14 cellular contexts compared by ENCODE assay signal in genomic region chr2:105754011-105754410, GRCh38. TPM values are rescaled to one million over a fixed set of nuclear protein-coding genes. Genes with fewer than 3 reads are reported as not detected.
A peak's percentile ranks its signal among the peaks of the same experiment; 100 is the strongest.
DNase-seq lines count a peak whose midpoint lies in the region; ATAC-seq, FAIRE-seq and TF ChIP-seq lines count a peak whose summit lies in the region.
"Had no signal": no experiment of that assay in that cellular context is flagged by ENCODE, and none has a peak within 500 bp of the region (broad histone marks: within the 10 kb centered on the region; RNA-seq: fewer than 3 reads in every experiment).

No MANE protein-coding gene starts in this region.

- H2BK120ac ChIP-seq in trophoblast cell (ENCODE audit: insufficient read depth, low read length, poor library complexity): no peak overlapping the region

- H2BK5ac ChIP-seq in trophoblast cell (ENCODE audit: low read depth, low read length, poor library complexity): no peak overlapping the region

- H2AK5ac ChIP-seq in trophoblast cell (ENCODE audit: low read length): no peak overlapping the region

- no peak for TF ChIP-seq POLR2A in GM12892 (IDR thresholded peaks at IDR 0.05; ENCODE audit: low read depth, low read length)

- peak overlapping the region; percentile 70 for H3K4ac ChIP-seq in trophoblast cell (ENCODE audit: low read depth, low read length)

- H3K27me3 Mint-ChIP-seq in activated naive CD4-positive, alpha-beta T cell treated with anti-CD3 and anti-CD28 coated beads, Interleukin-2, amount 50 U/mL, for 24 hours: no peaks in the 10 kb centered on the region
- peaks cover 4% of the 10 kb centered on the region for H3K27me3 Mint-ChIP-seq in neural progenitor cell (ENCODE audit: insufficient read depth, low read depth)

- ATAC-seq in GM21515 (IDR thresholded peaks at IDR 0.05; ENCODE audit: unreplicated experiment) (no peak), GM19467 (IDR thresholded peaks at IDR 0.05; ENCODE audit: unreplicated experiment) (no peak)

- no peak for TF ChIP-seq CTCF in neural progenitor cell (IDR thresholded peaks at IDR 0.05)

- no peaks in the 10 kb centered on the region for H3K79me1 ChIP-seq in trophoblast cell (ENCODE audit: low read length)

- no peak for DNase-seq in GM12892 (ENCODE audit: insufficient read length)
- DNase-seq in trophoblast cell: no peak
- no peak for DNase-seq in neural progenitor cell (ENCODE audit: low spot score)
- no peak for DNase-seq in superior temporal gyrus (ENCODE audit: extremely low spot score)
- DNase-seq: erythroblast; HCEC 1CT; nephron progenitor cell; NK-92 treated with Interleukin-12 subunit alpha and Interleukin-12 subunit beta, amount 100 ng/mL, for 24 hours had no signal

- no peak overlapping the region for H4K91ac ChIP-seq in trophoblast cell (ENCODE audit: low read depth, low read length)

- no peaks in the 10 kb centered on the region for H3K9me3 Mint-ChIP-seq in activated naive CD4-positive, alpha-beta T cell treated with anti-CD3 and anti-CD28 coated beads, Interleukin-2, amount 50 U/mL, for 24 hours
- H3K9me3 Mint-ChIP-seq in neural progenitor cell: peaks cover 53% of the 10 kb centered on the region

- peaks cover 94% of the 10 kb centered on the region for H4K20me1 ChIP-seq in neural progenitor cell (ENCODE audit: low read depth)

- no peaks in the 10 kb centered on the region for H3K9me3 ChIP-seq in KOPT-K1 (ENCODE audit: insufficient read depth, low read length, poor library complexity, severe bottlenecking)
- peaks cover 3% of the 10 kb centered on the region for H3K9me3 ChIP-seq in trophoblast cell (ENCODE audit: insufficient read depth, low read depth, low read length)
- no peaks in the 10 kb centered on the region for H3K9me3 ChIP-seq in neural progenitor cell (ENCODE audit: low read depth)
- H3K9me3 ChIP-seq: tibial nerve had no signal

- no peak overlapping the region for H3K14ac ChIP-seq in trophoblast cell (ENCODE audit: low read length)

- H3K4me2 ChIP-seq in trophoblast cell (ENCODE audit: low read length) (no peak overlapping the region), neural progenitor cell (no peak overlapping the region)

- H3K4me1 Mint-ChIP-seq in activated naive CD4-positive, alpha-beta T cell treated with anti-CD3 and anti-CD28 coated beads, Interleukin-2, amount 50 U/mL, for 24 hours: peaks cover 97% of the 10 kb centered on the region
- peaks cover 4% of the 10 kb centered on the region for H3K4me1 Mint-ChIP-seq in neural progenitor cell

- H3K27me3 ChIP-seq in trophoblast cell (ENCODE audit: insufficient read depth, low read length): no peaks in the 10 kb centered on the region
- no peaks in the 10 kb centered on the region for H3K27me3 ChIP-seq in neural progenitor cell
- H3K27me3 ChIP-seq: tibial nerve had no signal

- H3K36me3 Mint-ChIP-seq in activated naive CD4-positive, alpha-beta T cell treated with anti-CD3 and anti-CD28 coated beads, Interleukin-2, amount 50 U/mL, for 24 hours: peaks cover 25% of the 10 kb centered on the region
- H3K36me3 Mint-ChIP-seq in neural progenitor cell: peaks cover 70% of the 10 kb centered on the region

- peaks cover 10% of the 10 kb centered on the region; the same call in 1 of the 2 replicates for H3K36me3 ChIP-seq in KOPT-K1 (ENCODE audit: insufficient read depth, low read length)
- H3K36me3 ChIP-seq in trophoblast cell (ENCODE audit: control insufficient read depth in 1 of 2, insufficient read depth in 2 of 2, low read length in 2 of 2): peaks cover 3 to 10% of the 10 kb centered on the region in 2 experiments
- no peaks in the 10 kb centered on the region for H3K36me3 ChIP-seq in neural progenitor cell
- H3K36me3 ChIP-seq: tibial nerve had no signal

- H3F3A ChIP-seq in neural progenitor cell (ENCODE audit: low read depth): no peaks in the 10 kb centered on the region

- WGBS in trophoblast cell (ENCODE audit: extremely low coverage, insufficient coverage, insufficient read length): no CpG with 5 or more reads among the region's 5 CpGs

- H3K4me1 ChIP-seq in trophoblast cell (ENCODE audit: control insufficient read depth in 1 of 2, insufficient read depth in 2 of 2, low read length in 2 of 2) (peaks cover 3 to 6% of the 10 kb centered on the region in 2 experiments), neural progenitor cell (no peaks in the 10 kb centered on the region)

- no peak overlapping the region for H4K8ac ChIP-seq in trophoblast cell (ENCODE audit: low read depth, low read length)

- H3K27ac ChIP-seq in KOPT-K1 (ENCODE audit: low read depth, low read length, poor library complexity, severe bottlenecking): peak overlapping the region; percentile 56
- H3K27ac ChIP-seq in trophoblast cell (ENCODE audit: low read depth, low read length): no peak overlapping the region
- H3K27ac ChIP-seq in neural progenitor cell: no peak overlapping the region

- H3K4me3 Mint-ChIP-seq in activated naive CD4-positive, alpha-beta T cell treated with anti-CD3 and anti-CD28 coated beads, Interleukin-2, amount 50 U/mL, for 24 hours: peak overlapping the region; percentile 72
- H3K4me3 Mint-ChIP-seq in neural progenitor cell: no peak overlapping the region
- H3K4me3 Mint-ChIP-seq: nephron progenitor cell had no signal

- no peak overlapping the region for H4K12ac ChIP-seq in trophoblast cell (ENCODE audit: low read depth, low read length)

- peak; percentile 36 for FAIRE-seq in GM12892 (lab: Jason Lieb, UNC)
- FAIRE-seq: astrocyte had no signal

- H3K79me2 ChIP-seq in trophoblast cell (ENCODE audit: control insufficient read depth, insufficient read depth, low read length, poor library complexity): peaks cover 21% of the 10 kb centered on the region
- H3K79me2 ChIP-seq in neural progenitor cell (ENCODE audit: low read depth): peaks cover 99% of the 10 kb centered on the region

- H2AFZ ChIP-seq in trophoblast cell (ENCODE audit: insufficient read depth, low read length, poor library complexity) (no peak overlapping the region), neural progenitor cell (replicated peaks) (no peak overlapping the region)

- no peak overlapping the region for H3K18ac ChIP-seq in trophoblast cell (ENCODE audit: low read length)

- H3K23ac ChIP-seq in trophoblast cell (ENCODE audit: low read length): no peak overlapping the region

- H2BK12ac ChIP-seq in trophoblast cell (ENCODE audit: low read length): no peak overlapping the region

- H3K9ac ChIP-seq in trophoblast cell (ENCODE audit: low read length) (no peak overlapping the region), neural progenitor cell (no peak overlapping the region)

- peak overlapping the region; percentile 93 for H3K27ac Mint-ChIP-seq in activated naive CD4-positive, alpha-beta T cell treated with anti-CD3 and anti-CD28 coated beads, Interleukin-2, amount 50 U/mL, for 24 hours
- H3K27ac Mint-ChIP-seq in neural progenitor cell: no peak overlapping the region
- H3K27ac Mint-ChIP-seq: nephron progenitor cell had no signal

- H3K4me3 ChIP-seq in trophoblast cell (ENCODE audit: low read depth, low read length) (no peak overlapping the region), neural progenitor cell (no peak overlapping the region)
- H3K4me3 ChIP-seq: tibial nerve had no signal

RNA-seq across cellular contexts. Expression of gene NCK2, which starts 9.3 kb away (rescaled TPM):
- 26.4 TPM for polyA plus RNA-seq in GM12892 (2012; ENCODE audit: missing spikeins)
- polyA plus RNA-seq in trophoblast cell (2013): 48.7 and 51.4 TPM in 2 replicates
- total RNA-seq in neural progenitor cell (ENCODE audit: low replicate concordance): 26.2 and 32.8 TPM in 2 replicates
